Comparison of ENCODE assay signal across 3 cellular contexts in the genomic region with DNA sequence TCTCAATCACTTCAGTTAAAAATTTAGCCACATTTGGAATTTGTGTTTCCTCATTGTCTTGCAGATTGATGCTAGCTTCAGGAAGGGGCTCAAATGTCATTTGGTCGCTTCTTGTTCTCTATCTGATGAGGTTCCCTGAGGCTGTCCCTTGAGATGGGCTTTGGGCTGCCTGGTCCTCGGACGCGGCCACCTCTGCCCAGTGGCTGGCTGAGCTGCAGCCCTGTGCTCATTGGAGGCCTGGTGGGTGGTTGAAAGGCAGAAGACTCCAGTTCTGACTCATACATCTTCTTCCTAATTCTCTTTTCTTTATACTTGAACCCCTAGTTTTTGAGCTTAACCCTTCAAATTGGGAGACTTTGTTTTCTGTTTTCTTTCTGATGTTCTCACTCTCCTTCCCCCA.
"Had no signal": no experiment of that assay in that cellular context is flagged by ENCODE, and none has a peak within 500 bp of the region (broad histone marks: within the 10 kb centered on the region; RNA-seq: fewer than 3 reads in every experiment).

No MANE protein-coding gene starts in this region.

- H3K4me3 ChIP-seq: GM12878 had no signal

- DNase-seq: GDM1, GF-D8 had no signal
